15 cellular contexts compared by ENCODE assay signal in the genomic region with DNA sequence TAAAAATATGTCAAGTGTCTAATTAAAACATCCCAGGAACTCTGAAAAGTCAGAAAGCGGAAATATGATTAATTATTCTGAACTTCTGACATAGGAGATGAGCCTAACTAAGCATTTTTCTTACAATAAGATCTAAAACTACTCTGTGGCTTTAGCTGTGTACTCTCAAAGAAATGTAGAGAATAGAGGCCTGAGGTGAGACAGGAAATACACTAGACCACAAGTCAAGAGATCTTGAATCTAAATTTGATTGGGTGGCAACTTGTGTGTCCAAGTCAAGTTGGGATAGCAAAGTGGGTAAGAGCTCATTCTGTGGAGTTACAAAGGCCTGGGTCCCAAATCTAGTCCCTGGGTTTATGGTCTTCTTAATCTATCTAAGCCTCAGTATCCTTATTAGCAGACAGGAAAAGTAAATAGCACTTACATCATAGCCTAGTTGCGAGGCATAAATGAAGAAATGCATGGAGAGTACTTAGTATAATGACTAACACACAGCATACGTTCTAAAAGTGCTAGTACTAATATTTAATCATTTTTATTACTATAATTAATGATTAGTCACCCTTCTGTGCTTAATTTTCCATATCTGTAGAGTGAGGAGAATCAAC. TPM values are rescaled to one million over a fixed set of nuclear protein-coding genes. Genes with fewer than 3 reads are reported as not detected.
DNase-seq lines count a peak whose midpoint lies in the region; ATAC-seq and TF ChIP-seq lines count a peak whose summit lies in the region.
"Had no signal": no experiment of that assay in that cellular context is flagged by ENCODE, and none has a peak within 500 bp of the region (broad histone marks: within the 10 kb centered on the region; RNA-seq: fewer than 3 reads in every experiment).

No MANE protein-coding gene starts in this region.

- peak overlapping the region; percentile 19 to 75 (median 26) for H3K27ac Mint-ChIP-seq in CD4-positive, CD25-positive, alpha-beta regulatory T cell

- no peaks in the 10 kb centered on the region for H3K36me3 ChIP-seq in CD4-positive, CD25-positive, alpha-beta regulatory T cell (ENCODE audit: control insufficient read depth, insufficient read depth, low read length)
- H3K36me3 ChIP-seq in Loucy (ENCODE audit: insufficient read depth, low read length), result no peaks in the 10 kb centered on the region
- H3K36me3 ChIP-seq in colonic mucosa, result no peaks in the 10 kb centered on the region
- H3K36me3 ChIP-seq in ascending aorta, result no peaks in the 10 kb centered on the region

- DNase-seq in CD4-positive, CD25-positive, alpha-beta regulatory T cell, result peak in 1 of 3 donors; percentile 81
- peak; percentile 35 for DNase-seq in central memory CD4-positive, alpha-beta T cell
- no peak for DNase-seq in colonic mucosa
- DNase-seq in ascending aorta (ENCODE audit: low spot score in 2 of 2), result no peak
- DNase-seq: DMS79, NCI-H446, PC-9, psoas muscle had no signal

- H3K36me3 Mint-ChIP-seq in CD4-positive, CD25-positive, alpha-beta regulatory T cell, result no peaks in the 10 kb centered on the region
- H3K36me3 Mint-ChIP-seq: type B pancreatic cell had no signal

- peak overlapping the region; percentile 4 to 70 (median 52) for H3K4me3 Mint-ChIP-seq in CD4-positive, CD25-positive, alpha-beta regulatory T cell

- H3K9me2 ChIP-seq in Loucy (replicated peaks; ENCODE audit: low read depth, low read length), result no peaks in the 10 kb centered on the region

- peak overlapping the region; percentile 28 for H3K4me3 ChIP-seq in CD4-positive, CD25-positive, alpha-beta regulatory T cell (ENCODE audit: low read depth, low read length)
- peak overlapping the region; percentile 23 for H3K4me3 ChIP-seq in Loucy (ENCODE audit: low read length, poor library complexity, severe bottlenecking)
- no peak overlapping the region for H3K4me3 ChIP-seq in colonic mucosa
- no peak overlapping the region for H3K4me3 ChIP-seq in ascending aorta
- H3K4me3 ChIP-seq: PC-9, psoas muscle had no signal

- H3K4me1 Mint-ChIP-seq in CD4-positive, CD25-positive, alpha-beta regulatory T cell, result peaks cover 17 to 45% (median 34%) of the 10 kb centered on the region in 4 donors

- H4K20me1 ChIP-seq in Loucy (ENCODE audit: insufficient read depth, low read length, poor library complexity, severe bottlenecking), result no peaks in the 10 kb centered on the region

- no peak overlapping the region for H2AFZ ChIP-seq in Loucy (ENCODE audit: low read length)
- H2AFZ ChIP-seq: PC-9 had no signal

- peak overlapping the region; percentile 38 for H3K27ac ChIP-seq in CD4-positive, CD25-positive, alpha-beta regulatory T cell (ENCODE audit: insufficient read depth, low read length, poor library complexity, severe bottlenecking)
- H3K27ac ChIP-seq in colonic mucosa, result no peak overlapping the region
- no peak overlapping the region for H3K27ac ChIP-seq in ascending aorta
- H3K27ac ChIP-seq: PC-9, psoas muscle had no signal

- peak overlapping the region; percentile 74 for H3K4me2 ChIP-seq in Loucy (ENCODE audit: low read depth, low read length, poor library complexity, severe bottlenecking)
- H3K4me2 ChIP-seq: PC-9 had no signal

- peaks cover 10% of the 10 kb centered on the region for H3F3A ChIP-seq in Loucy (ENCODE audit: low read depth)

- peaks cover 0 to 2% (median 0%) of the 10 kb centered on the region in 7 donors for H3K9me3 Mint-ChIP-seq in CD4-positive, CD25-positive, alpha-beta regulatory T cell
- H3K9me3 Mint-ChIP-seq: type B pancreatic cell had no signal

- H3K27me3 Mint-ChIP-seq in CD4-positive, CD25-positive, alpha-beta regulatory T cell, result no peaks in the 10 kb centered on the region
- H3K27me3 Mint-ChIP-seq: type B pancreatic cell had no signal

- ATAC-seq in CD4-positive, CD25-positive, alpha-beta regulatory T cell (ENCODE audit: low read depth in 2 of 2), result peak; percentile 70 to 80
- peak; percentile 32 for ATAC-seq in GM18867 (IDR thresholded peaks at IDR 0.05; ENCODE audit: unreplicated experiment)
- no peak for ATAC-seq in GM21526 (IDR thresholded peaks at IDR 0.05; ENCODE audit: low FRiP score, unreplicated experiment)
- ATAC-seq in GM19397 (IDR thresholded peaks at IDR 0.05; ENCODE audit: unreplicated experiment), result no peak
- ATAC-seq: HCT116, psoas muscle had no signal

- peaks cover 22% of the 10 kb centered on the region for H3K4me1 ChIP-seq in CD4-positive, CD25-positive, alpha-beta regulatory T cell (ENCODE audit: control insufficient read depth, insufficient read depth, low read length, poor library complexity, severe bottlenecking)
- H3K4me1 ChIP-seq in Loucy (ENCODE audit: insufficient read depth, low read length, poor library complexity, severe bottlenecking) (peaks cover 75% of the 10 kb centered on the region), colonic mucosa (no peaks in the 10 kb centered on the region), ascending aorta (no peaks in the 10 kb centered on the region)
- H3K4me1 ChIP-seq: psoas muscle had no signal

- H3K27me3 ChIP-seq in CD4-positive, CD25-positive, alpha-beta regulatory T cell (ENCODE audit: control insufficient read depth, insufficient read depth, low read length), result no peaks in the 10 kb centered on the region
- H3K27me3 ChIP-seq in Loucy (ENCODE audit: insufficient read depth, low read length, poor library complexity, severe bottlenecking) (no peaks in the 10 kb centered on the region), colonic mucosa (no peaks in the 10 kb centered on the region), ascending aorta (no peaks in the 10 kb centered on the region)

- H3K9ac ChIP-seq in Loucy (ENCODE audit: low read depth, low read length, poor library complexity, severe bottlenecking), result peak overlapping the region; percentile 11
- H3K9ac ChIP-seq in colonic mucosa (ENCODE audit: low read depth in 2 of 2, low read length in 2 of 2), result no peak overlapping the region

- no peaks in the 10 kb centered on the region for H3K79me2 ChIP-seq in Loucy (ENCODE audit: insufficient read depth, low read length)

- H3K9me3 ChIP-seq in CD4-positive, CD25-positive, alpha-beta regulatory T cell (ENCODE audit: control insufficient read depth in 2 of 2, low read length in 2 of 2), result no peaks in the 10 kb centered on the region
- H3K9me3 ChIP-seq in Loucy (ENCODE audit: insufficient read depth, low read depth, low read length) (no peaks in the 10 kb centered on the region), colonic mucosa (no peaks in the 10 kb centered on the region), ascending aorta (no peaks in the 10 kb centered on the region)
- H3K9me3 ChIP-seq: psoas muscle had no signal

- intact Hi-C loops in colonic mucosa (cut with DNase I), result no loop called here
- intact Hi-C loops in ascending aorta (cut with DNase I), result no loop called here

- no peak for TF ChIP-seq CTCF in Loucy (conservative IDR thresholded peaks at IDR 0.05; ENCODE audit: low read length)
- no peak for TF ChIP-seq CTCF in colonic mucosa (IDR thresholded peaks at IDR 0.05)
- no peak for TF ChIP-seq CTCF in ascending aorta (IDR thresholded peaks at IDR 0.05)

RNA-seq across cellular contexts. Expression of a gene that starts 9.4 kb away (rescaled TPM):
- total RNA-seq in CD4-positive, CD25-positive, alpha-beta regulatory T cell, result 0.20 TPM
- polyA plus RNA-seq in CD4-positive, CD25-positive, alpha-beta regulatory T cell, result under 1 TPM; 0.12 to 0.49 (median 0.18) TPM
- total RNA-seq in colonic mucosa (not detected), ascending aorta (not detected)
- total RNA-seq: PC-9, psoas muscle had no signal
- polyA plus RNA-seq: keratinocyte had no signal

RNA-seq across cellular contexts. Expression of a gene that starts 20.3 kb away (rescaled TPM):
- 516 TPM for total RNA-seq in CD4-positive, CD25-positive, alpha-beta regulatory T cell
- polyA plus RNA-seq in CD4-positive, CD25-positive, alpha-beta regulatory T cell, result 1,000 to 10,000 TPM in 3 of 4 donors, 100 to 1,000 TPM in 1; 831 to 1,155 (median 1,047) TPM
- total RNA-seq in colonic mucosa, result 10 to 100 TPM; 12.8 to 27.6 TPM
- total RNA-seq in ascending aorta, result 78.0 TPM

Comparison
In these comparisons a context has a peak if more than half of its experiments do, and no peak if none do; other contexts are left out.
1. ATAC-seq: peak in CD4-positive, CD25-positive, alpha-beta regulatory T cell (2 of 2) and GM18867 (single experiment); none in GM21526 (single experiment) and GM19397 (single experiment).
2. H3K4me3 ChIP-seq: peak in CD4-positive, CD25-positive, alpha-beta regulatory T cell (single experiment) and Loucy (single experiment); none in colonic mucosa (single experiment) and ascending aorta (0 of 2).